In genomic region chr9:76456202-76456926, GRCh38 we compare ENCODE assay signal across 1 cellular context.
TF ChIP-seq lines count a peak whose summit lies in the region.

No MANE protein-coding gene starts in this region.

TF ChIP-seq in HepG2, 621 proteins besides CTCF, POLR2A, EP300 and RAD21 (continued from another document and continues in another):
- TF ChIP-seq NFAT5 (CRISPR knock-in tag; IDR thresholded peaks at IDR 0.05) (no peak), PBX2 (CRISPR knock-in tag; IDR thresholded peaks at IDR 0.05) (no peak), ZBTB49 (CRISPR knock-in tag; IDR thresholded peaks at IDR 0.05; ENCODE audit: borderline replicate concordance) (no peak), MEIS2 (CRISPR knock-in tag; IDR thresholded peaks at IDR 0.05) (no peak), ZNF577 (CRISPR knock-in tag; IDR thresholded peaks at IDR 0.05; ENCODE audit: borderline replicate concordance, low read depth) (no peak), SIX4 (CRISPR knock-in tag; IDR thresholded peaks at IDR 0.05) (0 out of 2 replicates have a peak, but pooled peaks have one; percentile 13), GTF3A (CRISPR knock-in tag; conservative IDR thresholded peaks at IDR 0.05) (no peak), ZNF160 (CRISPR knock-in tag; IDR thresholded peaks at IDR 0.05) (no peak), ZNF564 (CRISPR knock-in tag; IDR thresholded peaks at IDR 0.05) (no peak), SNAI1 (CRISPR knock-in tag; IDR thresholded peaks at IDR 0.05; ENCODE audit: borderline replicate concordance) (no peak), SP4 (CRISPR knock-in tag; IDR thresholded peaks at IDR 0.05) (0 out of 2 replicates have a peak, but pooled peaks have one; percentile 48), PRDM10 (CRISPR knock-in tag; IDR thresholded peaks at IDR 0.05; ENCODE audit: low read depth) (no peak), PHF5A (CRISPR knock-in tag; IDR thresholded peaks at IDR 0.05; ENCODE audit: low read depth, unreplicated experiment) (no peak), MED1 (CRISPR knock-in tag; IDR thresholded peaks at IDR 0.05) (peak; percentile 69), ASH2L (IDR thresholded peaks at IDR 0.05; ENCODE audit: insufficient read length, low read depth, low read length) (no peak), PRMT3 (CRISPR knock-in tag; IDR thresholded peaks at IDR 0.05; ENCODE audit: borderline replicate concordance, low read depth) (no peak), ZNF451 (CRISPR knock-in tag; IDR thresholded peaks at IDR 0.05) (no peak), SMAD3 (CRISPR knock-in tag; IDR thresholded peaks at IDR 0.05) (no peak; the same call in 1 of the 2 replicates), ATF4 (CRISPR knock-in tag; IDR thresholded peaks at IDR 0.05) (0 out of 4 replicates have a peak, but pooled peaks of 1 of the 2 experiments have one; percentile 31), ZNF317 (CRISPR knock-in tag; IDR thresholded peaks at IDR 0.05) (no peak), NR2C2 (CRISPR knock-in tag; IDR thresholded peaks at IDR 0.05; ENCODE audit: borderline replicate concordance) (no peak), ARNT2 (CRISPR knock-in tag; IDR thresholded peaks at IDR 0.05; ENCODE audit: low read depth) (0 out of 2 replicates have a peak, but pooled peaks have one; percentile 22), ZNF326 (CRISPR knock-in tag; IDR thresholded peaks at IDR 0.05; ENCODE audit: borderline replicate concordance) (no peak), IKZF4 (CRISPR knock-in tag; IDR thresholded peaks at IDR 0.05; ENCODE audit: borderline replicate concordance, low read depth, not compliant biosample characterization) (no peak), JUNB (CRISPR knock-in tag; IDR thresholded peaks at IDR 0.05; ENCODE audit: borderline replicate concordance) (no peak), SRSF4 (IDR thresholded peaks at IDR 0.05; ENCODE audit: low read depth, low read length, poor library complexity, severe bottlenecking) (no peak), ZBTB43 (CRISPR knock-in tag; conservative IDR thresholded peaks at IDR 0.05) (no peak), ZNF101 (CRISPR knock-in tag; IDR thresholded peaks at IDR 0.05; ENCODE audit: borderline replicate concordance, low read depth) (no peak), NFE2 (CRISPR knock-in tag; IDR thresholded peaks at IDR 0.05) (no peak), BORCS8-MEF2B (CRISPR knock-in tag; IDR thresholded peaks at IDR 0.05) (no peak), SKI (IDR thresholded peaks at IDR 0.05; ENCODE audit: partially characterized antibody) (peak; percentile 35), HNF1B (CRISPR knock-in tag; IDR thresholded peaks at IDR 0.05) (peak; percentile 61), SIN3B (IDR thresholded peaks at IDR 0.05; ENCODE audit: low read length) (no peak)
- TF ChIP-seq, protein P1, sequence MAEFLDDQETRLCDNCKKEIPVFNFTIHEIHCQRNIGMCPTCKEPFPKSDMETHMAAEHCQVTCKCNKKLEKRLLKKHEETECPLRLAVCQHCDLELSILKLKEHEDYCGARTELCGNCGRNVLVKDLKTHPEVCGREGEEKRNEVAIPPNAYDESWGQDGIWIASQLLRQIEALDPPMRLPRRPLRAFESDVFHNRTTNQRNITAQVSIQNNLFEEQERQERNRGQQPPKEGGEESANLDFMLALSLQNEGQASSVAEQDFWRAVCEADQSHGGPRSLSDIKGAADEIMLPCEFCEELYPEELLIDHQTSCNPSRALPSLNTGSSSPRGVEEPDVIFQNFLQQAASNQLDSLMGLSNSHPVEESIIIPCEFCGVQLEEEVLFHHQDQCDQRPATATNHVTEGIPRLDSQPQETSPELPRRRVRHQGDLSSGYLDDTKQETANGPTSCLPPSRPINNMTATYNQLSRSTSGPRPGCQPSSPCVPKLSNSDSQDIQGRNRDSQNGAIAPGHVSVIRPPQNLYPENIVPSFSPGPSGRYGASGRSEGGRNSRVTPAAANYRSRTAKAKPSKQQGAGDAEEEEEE (CRISPR knock-in tag; IDR thresholded peaks at IDR 0.05; ENCODE audit: borderline replicate concordance): no peak
- TF ChIP-seq, protein P2, sequence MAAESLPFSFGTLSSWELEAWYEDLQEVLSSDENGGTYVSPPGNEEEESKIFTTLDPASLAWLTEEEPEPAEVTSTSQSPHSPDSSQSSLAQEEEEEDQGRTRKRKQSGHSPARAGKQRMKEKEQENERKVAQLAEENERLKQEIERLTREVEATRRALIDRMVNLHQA (CRISPR knock-in tag; IDR thresholded peaks at IDR 0.05): no peak
